In the genomic region with DNA sequence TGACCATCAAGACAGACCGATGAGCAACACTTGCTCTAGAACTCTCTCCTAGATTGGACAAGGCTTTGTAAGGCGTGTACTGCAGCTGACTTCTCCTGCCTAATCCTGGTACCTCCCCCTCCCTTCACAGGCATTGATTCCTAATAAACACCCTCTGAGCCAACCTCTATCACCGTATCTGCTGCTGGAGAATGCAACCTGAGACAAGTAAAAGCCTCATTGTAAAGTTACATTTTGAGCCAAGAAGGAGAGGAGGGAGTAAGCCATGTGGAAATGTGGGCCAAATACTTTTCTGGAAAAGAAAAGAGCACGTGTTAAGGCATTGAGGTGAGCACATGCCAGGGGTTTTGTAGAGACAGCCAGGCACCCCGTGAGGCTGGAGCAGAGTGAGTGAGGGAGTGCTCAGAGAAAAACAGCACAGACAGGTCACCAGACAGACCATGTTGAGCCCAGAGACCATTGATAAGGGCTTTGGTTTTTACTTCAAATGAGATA, we compare ENCODE assay signal across 12 cellular contexts. TPM values are rescaled to one million over a fixed set of nuclear protein-coding genes. Genes with fewer than 3 reads are reported as not detected.
A peak's percentile ranks its signal among the peaks of the same experiment; 100 is the strongest.
DNase-seq lines count a peak whose midpoint lies in the region; ATAC-seq and TF ChIP-seq lines count a peak whose summit lies in the region.
"Had no signal": no experiment of that assay in that cellular context is flagged by ENCODE, and none has a peak within 500 bp of the region (broad histone marks: within the 10 kb centered on the region; RNA-seq: fewer than 3 reads in every experiment).

No MANE protein-coding gene starts in this region.

- CTCF ChIA-PET in HEK293T (lab: Yijun Ruan, JAX), result no interaction called here

- peaks cover 45% of the 10 kb centered on the region for H3K4me1 Mint-ChIP-seq in nephron

- peak overlapping the region in 2 of 3 experiments; percentile 17 to 35 for H3K4me3 Mint-ChIP-seq in nephron

- no peaks in the 10 kb centered on the region for H3K27me3 Mint-ChIP-seq in nephron (ENCODE audit: low read depth)

- DNase-seq in NCI-H2107 treated with DMSO at 0.1 percent for 48 hours (lab: John Stamatoyannopoulos, UW; ENCODE audit: unreplicated experiment), result peak; percentile 38
- no peak for DNase-seq in NCI-H2107 (lab: John Stamatoyannopoulos, UW)
- DNase-seq in HEK293T (ENCODE audit: extremely low spot score), result no peak
- DNase-seq in activated naive CD4-positive, alpha-beta T cell treated with anti-CD3 and anti-CD28 coated beads, Interleukin-2, amount 50 U/mL, for 72 hours (ENCODE audit: low spot score in 2 of 2), result no peak
- DNase-seq in mesenteric fat pad (ENCODE audit: low spot score), result no peak
- DNase-seq in MV-4-11 (lab: John Stamatoyannopoulos, UW), result no peak
- DNase-seq: colonic mucosa, NCI-H345, small intestine had no signal

- H3K27ac Mint-ChIP-seq in activated naive CD4-positive, alpha-beta T cell treated with anti-CD3 and anti-CD28 coated beads, Interleukin-2, amount 50 U/mL, for 72 hours, result peak overlapping the region; percentile 61 to 89
- peak overlapping the region; percentile 45 to 65 (median 46) for H3K27ac Mint-ChIP-seq in nephron

- ATAC-seq in activated naive CD4-positive, alpha-beta T cell treated with anti-CD3 and anti-CD28 coated beads, Interleukin-2, amount 50 U/mL, for 72 hours, result no peak
- no peak for ATAC-seq in SK-N-SH treated with all-trans-retinoic acid at 6 μM for 48 hours
- ATAC-seq: esophagus mucosa had no signal

- POLR2A ChIA-PET in HEK293T (lab: Yijun Ruan, JAX), result no interaction called here

- no peaks in the 10 kb centered on the region for H3K9me3 Mint-ChIP-seq in activated naive CD4-positive, alpha-beta T cell treated with anti-CD3 and anti-CD28 coated beads, Interleukin-2, amount 50 U/mL, for 72 hours
- no peaks in the 10 kb centered on the region for H3K9me3 Mint-ChIP-seq in nephron

- TF ChIP-seq CTCF in nephron (IDR thresholded peaks at IDR 0.05; ENCODE audit: unreplicated experiment in 3 of 3), result no peak

- H3K36me3 Mint-ChIP-seq in activated naive CD4-positive, alpha-beta T cell treated with anti-CD3 and anti-CD28 coated beads, Interleukin-2, amount 50 U/mL, for 72 hours, result peaks cover 6 to 20% of the 10 kb centered on the region in 2 donors
- peaks cover 5% of the 10 kb centered on the region for H3K36me3 Mint-ChIP-seq in nephron (ENCODE audit: low read depth)

TF ChIP-seq in HEK293T, 16 proteins besides CTCF, POLR2A, EP300 and RAD21:
- TF ChIP-seq, protein P1, sequence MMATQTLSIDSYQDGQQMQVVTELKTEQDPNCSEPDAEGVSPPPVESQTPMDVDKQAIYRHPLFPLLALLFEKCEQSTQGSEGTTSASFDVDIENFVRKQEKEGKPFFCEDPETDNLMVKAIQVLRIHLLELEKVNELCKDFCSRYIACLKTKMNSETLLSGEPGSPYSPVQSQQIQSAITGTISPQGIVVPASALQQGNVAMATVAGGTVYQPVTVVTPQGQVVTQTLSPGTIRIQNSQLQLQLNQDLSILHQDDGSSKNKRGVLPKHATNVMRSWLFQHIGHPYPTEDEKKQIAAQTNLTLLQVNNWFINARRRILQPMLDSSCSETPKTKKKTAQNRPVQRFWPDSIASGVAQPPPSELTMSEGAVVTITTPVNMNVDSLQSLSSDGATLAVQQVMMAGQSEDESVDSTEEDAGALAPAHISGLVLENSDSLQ (IDR thresholded peaks at IDR 0.05), result no peak
- peak; percentile 83 for TF ChIP-seq L3MBTL2 (conservative IDR thresholded peaks at IDR 0.05)
- no peak for TF ChIP-seq CTBP1 (IDR thresholded peaks at IDR 0.05; ENCODE audit: borderline replicate concordance)
- TF ChIP-seq SP1 (IDR thresholded peaks at IDR 0.05), result no peak

TF ChIP-seq in SK-N-SH treated with all-trans-retinoic acid at 6 μM for 48 hours, 23 proteins besides CTCF, POLR2A, EP300 and RAD21:
- TF ChIP-seq, protein P2, sequence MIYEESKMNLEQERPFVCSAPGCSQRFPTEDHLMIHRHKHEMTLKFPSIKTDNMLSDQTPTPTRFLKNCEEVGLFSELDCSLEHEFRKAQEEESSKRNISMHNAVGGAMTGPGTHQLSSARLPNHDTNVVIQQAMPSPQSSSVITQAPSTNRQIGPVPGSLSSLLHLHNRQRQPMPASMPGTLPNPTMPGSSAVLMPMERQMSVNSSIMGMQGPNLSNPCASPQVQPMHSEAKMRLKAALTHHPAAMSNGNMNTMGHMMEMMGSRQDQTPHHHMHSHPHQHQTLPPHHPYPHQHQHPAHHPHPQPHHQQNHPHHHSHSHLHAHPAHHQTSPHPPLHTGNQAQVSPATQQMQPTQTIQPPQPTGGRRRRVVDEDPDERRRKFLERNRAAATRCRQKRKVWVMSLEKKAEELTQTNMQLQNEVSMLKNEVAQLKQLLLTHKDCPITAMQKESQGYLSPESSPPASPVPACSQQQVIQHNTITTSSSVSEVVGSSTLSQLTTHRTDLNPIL (CRISPR knock-in tag; IDR thresholded peaks at IDR 0.05; ENCODE audit: low read depth), result no peak
- TF ChIP-seq ISL1 (CRISPR knock-in tag; IDR thresholded peaks at IDR 0.05) (no peak), ZNF70 (CRISPR knock-in tag; IDR thresholded peaks at IDR 0.05) (no peak), ARNTL (CRISPR knock-in tag; IDR thresholded peaks at IDR 0.05; ENCODE audit: borderline replicate concordance, low read depth) (no peak), OSR1 (CRISPR knock-in tag; IDR thresholded peaks at IDR 0.05) (no peak), ZC3H10 (CRISPR knock-in tag; IDR thresholded peaks at IDR 0.05) (no peak), BACH2 (CRISPR knock-in tag; IDR thresholded peaks at IDR 0.05; ENCODE audit: borderline replicate concordance) (no peak), CSDC2 (CRISPR knock-in tag; IDR thresholded peaks at IDR 0.05) (no peak)
- TF ChIP-seq, protein P3, sequence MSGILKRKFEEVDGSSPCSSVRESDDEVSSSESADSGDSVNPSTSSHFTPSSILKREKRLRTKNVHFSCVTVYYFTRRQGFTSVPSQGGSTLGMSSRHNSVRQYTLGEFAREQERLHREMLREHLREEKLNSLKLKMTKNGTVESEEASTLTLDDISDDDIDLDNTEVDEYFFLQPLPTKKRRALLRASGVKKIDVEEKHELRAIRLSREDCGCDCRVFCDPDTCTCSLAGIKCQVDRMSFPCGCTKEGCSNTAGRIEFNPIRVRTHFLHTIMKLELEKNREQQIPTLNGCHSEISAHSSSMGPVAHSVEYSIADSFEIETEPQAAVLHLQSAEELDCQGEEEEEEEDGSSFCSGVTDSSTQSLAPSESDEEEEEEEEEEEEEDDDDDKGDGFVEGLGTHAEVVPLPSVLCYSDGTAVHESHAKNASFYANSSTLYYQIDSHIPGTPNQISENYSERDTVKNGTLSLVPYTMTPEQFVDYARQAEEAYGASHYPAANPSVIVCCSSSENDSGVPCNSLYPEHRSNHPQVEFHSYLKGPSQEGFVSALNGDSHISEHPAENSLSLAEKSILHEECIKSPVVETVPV (CRISPR knock-in tag; IDR thresholded peaks at IDR 0.05), result no peak
- TF ChIP-seq, protein P4, sequence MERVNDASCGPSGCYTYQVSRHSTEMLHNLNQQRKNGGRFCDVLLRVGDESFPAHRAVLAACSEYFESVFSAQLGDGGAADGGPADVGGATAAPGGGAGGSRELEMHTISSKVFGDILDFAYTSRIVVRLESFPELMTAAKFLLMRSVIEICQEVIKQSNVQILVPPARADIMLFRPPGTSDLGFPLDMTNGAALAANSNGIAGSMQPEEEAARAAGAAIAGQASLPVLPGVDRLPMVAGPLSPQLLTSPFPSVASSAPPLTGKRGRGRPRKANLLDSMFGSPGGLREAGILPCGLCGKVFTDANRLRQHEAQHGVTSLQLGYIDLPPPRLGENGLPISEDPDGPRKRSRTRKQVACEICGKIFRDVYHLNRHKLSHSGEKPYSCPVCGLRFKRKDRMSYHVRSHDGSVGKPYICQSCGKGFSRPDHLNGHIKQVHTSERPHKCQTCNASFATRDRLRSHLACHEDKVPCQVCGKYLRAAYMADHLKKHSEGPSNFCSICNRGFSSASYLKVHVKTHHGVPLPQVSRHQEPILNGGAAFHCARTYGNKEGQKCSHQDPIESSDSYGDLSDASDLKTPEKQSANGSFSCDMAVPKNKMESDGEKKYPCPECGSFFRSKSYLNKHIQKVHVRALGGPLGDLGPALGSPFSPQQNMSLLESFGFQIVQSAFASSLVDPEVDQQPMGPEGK (CRISPR knock-in tag; IDR thresholded peaks at IDR 0.05; ENCODE audit: borderline replicate concordance), result no peak

RNA-seq across cellular contexts. Expression of a gene that starts 2.6 kb away (rescaled TPM):
- 10 to 100 TPM; 22.5 to 49.2 TPM for total RNA-seq in activated naive CD4-positive, alpha-beta T cell treated with anti-CD3 and anti-CD28 coated beads, Interleukin-2, amount 50 U/mL, for 72 hours
- 41.7 TPM for total RNA-seq in mesenteric fat pad

RNA-seq across cellular contexts. Expression of a gene that starts 9.5 kb away (rescaled TPM):
- 10 to 100 TPM; 39.5 to 52.2 TPM for total RNA-seq in activated naive CD4-positive, alpha-beta T cell treated with anti-CD3 and anti-CD28 coated beads, Interleukin-2, amount 50 U/mL, for 72 hours
- total RNA-seq in mesenteric fat pad, result 19.2 TPM
